32 cellular contexts compared by ENCODE assay signal in the genomic region with DNA sequence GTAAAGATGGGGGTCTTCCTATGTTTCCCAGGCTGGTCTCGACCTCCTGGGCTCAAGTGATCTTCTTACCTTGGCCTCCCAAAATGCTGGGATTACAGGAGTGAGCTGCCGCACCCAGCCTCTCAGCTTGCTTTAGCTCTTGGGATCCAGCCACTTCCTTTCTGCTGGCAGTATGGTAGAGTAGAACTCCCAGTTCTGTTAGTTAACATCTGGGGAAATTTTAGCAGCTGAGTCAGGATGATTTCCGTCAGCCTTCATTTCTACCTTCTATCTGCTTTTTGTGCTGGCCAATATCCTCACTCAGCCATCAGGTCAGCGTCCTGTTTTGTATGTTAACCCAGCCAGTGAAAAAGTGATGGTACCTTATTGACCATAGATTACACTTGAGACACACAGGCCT. TPM values are rescaled to one million over a fixed set of nuclear protein-coding genes. Genes with fewer than 3 reads are reported as not detected.
"Had no signal": no experiment of that assay in that cellular context is flagged by ENCODE, and none has a peak within 500 bp of the region (broad histone marks: within the 10 kb centered on the region; RNA-seq: fewer than 3 reads in every experiment).

No MANE protein-coding gene starts in this region.

- H3K27ac ChIP-seq: brain microvascular endothelial cell, epithelial cell of prostate, WERI-Rb-1 had no signal

- H3K4me3 ChIP-seq: esophagus squamous epithelium, gastroesophageal sphincter had no signal

- H3K27ac Mint-ChIP-seq: activated B cell treated with CpG ODN at 0.5 μM for 24 hours; activated CD8-positive, alpha-beta T cell treated with anti-CD3 and anti-CD28 coated beads for 36 hours; activated naive CD8-positive, alpha-beta T cell; activated T-helper 17 cell treated with anti-CD3 and anti-CD28 coated beads, Interleukin-2, amount 50 U/mL, for 72 hours; T-helper 17 cell; T-helper 2 cell treated with Interferon-gamma antibody and Interleukin-4, amounts not matched to agents 5 μg/mL and 100 μg/mL, for 36 hours had no signal

- H3K27me3 ChIP-seq: brain microvascular endothelial cell, esophagus squamous epithelium, gastroesophageal sphincter had no signal

- ATAC-seq: activated CD4-positive, CD25-positive, alpha-beta regulatory T cell treated with anti-CD3 and anti-CD28 coated beads, Interleukin-2, amount 50 U/mL, for 24 hours; activated CD8-positive, alpha-beta T cell treated with anti-CD3 and anti-CD28 coated beads for 36 hours; activated T-cell treated with anti-CD3 and anti-CD28 coated beads, Interleukin-2, amount 50 U/mL, for 4 hours; activated T-helper 17 cell treated with anti-CD3 and anti-CD28 coated beads, Interleukin-2, amount 50 U/mL, for 72 hours; effector memory CD8-positive, alpha-beta T cell; gastroesophageal sphincter; T-helper 17 cell had no signal

- H3K4me1 Mint-ChIP-seq: activated B cell treated with CpG ODN at 0.5 μM for 24 hours; activated T-helper 17 cell treated with anti-CD3 and anti-CD28 coated beads, Interleukin-2, amount 50 U/mL, for 72 hours; T-helper 17 cell had no signal

- H3K36me3 ChIP-seq: brain microvascular endothelial cell, esophagus squamous epithelium, gastroesophageal sphincter, WERI-Rb-1 had no signal

- H3K4me3 Mint-ChIP-seq: activated B cell treated with CpG ODN at 0.5 μM for 24 hours; activated CD8-positive, alpha-beta T cell treated with anti-CD3 and anti-CD28 coated beads for 36 hours; activated naive CD8-positive, alpha-beta T cell; activated T-cell treated with anti-CD3 and anti-CD28 coated beads, Interleukin-2, amount 50 U/mL, for 4 hours; activated T-helper 17 cell treated with anti-CD3 and anti-CD28 coated beads, Interleukin-2, amount 50 U/mL, for 72 hours; effector memory CD8-positive, alpha-beta T cell; T-helper 17 cell; T-helper 2 cell treated with Interferon-gamma antibody and Interleukin-4, amounts not matched to agents 5 μg/mL and 100 μg/mL, for 36 hours had no signal

- H3K9me3 ChIP-seq: esophagus squamous epithelium, gastroesophageal sphincter had no signal

- H3K4me1 ChIP-seq: esophagus squamous epithelium had no signal

- DNase-seq: activated B cell treated with CpG ODN at 0.5 μM for 24 hours; activated CD4-positive, alpha-beta T cell treated with anti-CD3 and anti-CD28 coated beads for 48 hours; activated CD4-positive, alpha-beta T cell treated with anti-CD3 and anti-CD28 coated beads, Interleukin-2, amount 50 U/mL, for 1 hour; activated CD4-positive, alpha-beta T cell treated with anti-CD3 and anti-CD28 coated beads, Interleukin-2, amount 50 U/mL, for 48 hours; activated CD8-positive, alpha-beta memory T cell treated with anti-CD3 and anti-CD28 coated beads for 24 hours; activated CD8-positive, alpha-beta T cell treated with anti-CD3 and anti-CD28 coated beads for 36 hours; activated effector memory CD4-positive, alpha-beta T cell treated with Interleukin-2 at 50 U/mL for 16 hours; activated gamma-delta T cell treated with Interleukin-2 at 50 U/mL for 16 hours; activated naive CD4-positive, alpha-beta T cell treated with anti-CD3 and anti-CD28 coated beads, Interleukin-2, amount 50 U/mL, for 16 hours; activated naive CD4-positive, alpha-beta T cell treated with Interleukin-2 at 50 U/mL for 16 hours; activated T-cell treated with anti-CD3 and anti-CD28 coated beads, Interleukin-2, amount 50 U/mL, for 4 hours; amniotic stem cell; anterior cingulate cortex; brain microvascular endothelial cell; caudate nucleus; cortex of kidney; dermis blood vessel endothelial cell; effector CD4-positive, alpha-beta T cell; effector memory CD8-positive, alpha-beta T cell; esophagus squamous epithelium; foreskin melanocyte; T-helper 1 cell; T-helper 17 cell; T1000; WERI-Rb-1 had no signal

- H3K9me3 Mint-ChIP-seq: activated CD8-positive, alpha-beta T cell treated with anti-CD3 and anti-CD28 coated beads for 36 hours; activated T-cell treated with anti-CD3 and anti-CD28 coated beads, Interleukin-2, amount 50 U/mL, for 4 hours; activated T-helper 17 cell treated with anti-CD3 and anti-CD28 coated beads, Interleukin-2, amount 50 U/mL, for 72 hours; T-helper 2 cell treated with Interferon-gamma antibody and Interleukin-4, amounts not matched to agents 5 μg/mL and 100 μg/mL, for 36 hours had no signal

- H3K27me3 Mint-ChIP-seq: activated B cell treated with CpG ODN at 0.5 μM for 24 hours, T-helper 17 cell had no signal

- H3K36me3 Mint-ChIP-seq: activated naive CD8-positive, alpha-beta T cell had no signal

RNA-seq across cellular contexts. Expression of gene GPC4, which starts 59.3 kb away (rescaled TPM):
- total RNA-seq: activated CD8-positive, alpha-beta T cell treated with anti-CD3 and anti-CD28 coated beads for 36 hours; activated T-helper 17 cell treated with anti-CD3 and anti-CD28 coated beads, Interleukin-2, amount 50 U/mL, for 72 hours; T-helper 17 cell had no signal
- polyA plus RNA-seq: endothelial cell of umbilical vein had no signal
